In genomic region chr4:150867148-150867547, GRCh38 we compare ENCODE assay signal across 1 cellular context.
TF ChIP-seq lines count a peak whose summit lies in the region.

No MANE protein-coding gene starts in this region.

TF ChIP-seq in HepG2, 621 proteins besides CTCF, POLR2A, EP300 and RAD21 (continued from another document):
- TF ChIP-seq ZNF33B (CRISPR knock-in tag; IDR thresholded peaks at IDR 0.05) (no peak), RORA (CRISPR knock-in tag; IDR thresholded peaks at IDR 0.05) (no peak), HMGA1 (CRISPR knock-in tag; conservative IDR thresholded peaks at IDR 0.05) (no peak), MAFG (CRISPR knock-in tag; IDR thresholded peaks at IDR 0.05) (no peak), SALL1 (CRISPR knock-in tag; IDR thresholded peaks at IDR 0.05) (no peak), TRIM24 (CRISPR knock-in tag; IDR thresholded peaks at IDR 0.05) (no peak), ZNF235 (CRISPR knock-in tag; IDR thresholded peaks at IDR 0.05; ENCODE audit: borderline replicate concordance) (no peak), ZNF546 (CRISPR knock-in tag; conservative IDR thresholded peaks at IDR 0.05) (no peak), USF2 (IDR thresholded peaks at IDR 0.05; ENCODE audit: low read depth, low read length) (no peak), USF2 (CRISPR knock-in tag; IDR thresholded peaks at IDR 0.05; ENCODE audit: borderline replicate concordance) (no peak), MAX (IDR thresholded peaks at IDR 0.05) (no peak), ZNF703 (CRISPR knock-in tag; IDR thresholded peaks at IDR 0.05; ENCODE audit: borderline replicate concordance) (no peak), DZIP1 (CRISPR knock-in tag; IDR thresholded peaks at IDR 0.05) (no peak), GTF2F1 (IDR thresholded peaks at IDR 0.05; ENCODE audit: low read length) (no peak)
TF ChIP-seq in HepG2: peak in this region for 8.
